Comparison of ENCODE assay signal across 11 cellular contexts in genomic region chr2:176122266-176122632, GRCh38. TPM values are rescaled to one million over a fixed set of nuclear protein-coding genes. Genes with fewer than 3 reads are reported as not detected.
A peak's percentile ranks its signal among the peaks of the same experiment; 100 is the strongest.
DNase-seq lines count a peak whose midpoint lies in the region; ATAC-seq and TF ChIP-seq lines count a peak whose summit lies in the region.
"Had no signal": no experiment of that assay in that cellular context is flagged by ENCODE, and none has a peak within 500 bp of the region (broad histone marks: within the 10 kb centered on the region; RNA-seq: fewer than 3 reads in every experiment).

No MANE protein-coding gene starts in this region.

- peaks cover 11% of the 10 kb centered on the region for H3K4me1 Mint-ChIP-seq in activated naive CD8-positive, alpha-beta T cell treated with anti-CD3 and anti-CD28 coated beads, Interleukin-2, amount 50 U/mL, for 24 hours
- peaks cover 10 to 15% of the 10 kb centered on the region in 2 donors for H3K4me1 Mint-ChIP-seq in stimulated activated naive B cell treated with anti-CD40 and anti-IgM and Interleukin-4, amounts not matched to agents 10 μg/mL and 1 μg/mL and 100 μg/mL, for 72 hours

- H3K4me3 ChIP-seq in PC-9 = no peak overlapping the region

- no peaks in the 10 kb centered on the region for H3K9me3 ChIP-seq in PC-9 (ENCODE audit: insufficient read depth, low read depth)

- no peaks in the 10 kb centered on the region for H3F3A ChIP-seq in PC-9 (ENCODE audit: insufficient read depth, low read depth)

- no peak for ATAC-seq in activated naive CD8-positive, alpha-beta T cell treated with anti-CD3 and anti-CD28 coated beads, Interleukin-2, amount 50 U/mL, for 24 hours
- ATAC-seq in left colon = peak; percentile 40
- ATAC-seq in stimulated activated naive B cell treated with anti-CD40 and anti-IgM and Interleukin-4, amounts not matched to agents 10 μg/mL and 1 μg/mL and 100 μg/mL, for 72 hours (replicated peaks) = no peak
- ATAC-seq in HG02798 (IDR thresholded peaks at IDR 0.05; ENCODE audit: poor library complexity, unreplicated experiment) = no peak
- ATAC-seq: Panc1 had no signal

- no peak overlapping the region for H3K27ac Mint-ChIP-seq in activated naive CD8-positive, alpha-beta T cell treated with anti-CD3 and anti-CD28 coated beads, Interleukin-2, amount 50 U/mL, for 24 hours
- peak overlapping the region; percentile 76 for H3K27ac Mint-ChIP-seq in stimulated activated naive B cell treated with anti-CD40 and anti-IgM and Interleukin-4, amounts not matched to agents 10 μg/mL and 1 μg/mL and 100 μg/mL, for 72 hours
- H3K27ac Mint-ChIP-seq: activated T-helper 2 cell treated with anti-CD3 and anti-CD28 coated beads, Interferon-gamma antibody, Interleukin-2, Interleukin-4, amounts not matched to agents 10 μg/mL and 5 μg/mL and 100 μg/mL, durations not matched to agents 14 hours and 24 hours and 36 hours had no signal

- CTCF ChIA-PET in PC-9 (lab: Charles Lee) = no interaction called here

- peaks cover 8% of the 10 kb centered on the region for H3K9me3 Mint-ChIP-seq in activated naive CD8-positive, alpha-beta T cell treated with anti-CD3 and anti-CD28 coated beads, Interleukin-2, amount 50 U/mL, for 24 hours
- H3K9me3 Mint-ChIP-seq in stimulated activated naive B cell treated with anti-CD40 and anti-IgM and Interleukin-4, amounts not matched to agents 10 μg/mL and 1 μg/mL and 100 μg/mL, for 72 hours = no peaks in the 10 kb centered on the region
- H3K9me3 Mint-ChIP-seq: activated T-helper 2 cell treated with anti-CD3 and anti-CD28 coated beads, Interferon-gamma antibody, Interleukin-2, Interleukin-4, amounts not matched to agents 10 μg/mL and 5 μg/mL and 100 μg/mL, durations not matched to agents 14 hours and 24 hours and 36 hours had no signal

- TF ChIP-seq CTCF in PC-9 (conservative IDR thresholded peaks at IDR 0.05) = no peak

- intact Hi-C loops in left colon (cut with DNase I, micrococcal nuclease) (loop anchor here (10.0 kb wide), 2 partner anchors 523 to 533 kb away; no protein-coding TSS in a partner anchor), PC-9 (cut with micrococcal nuclease; ENCODE audit: unreplicated experiment) (no loop called here)

- peaks cover 4% of the 10 kb centered on the region for H3K36me3 Mint-ChIP-seq in activated naive CD8-positive, alpha-beta T cell treated with anti-CD3 and anti-CD28 coated beads, Interleukin-2, amount 50 U/mL, for 24 hours (ENCODE audit: low read depth)
- H3K36me3 Mint-ChIP-seq in stimulated activated naive B cell treated with anti-CD40 and anti-IgM and Interleukin-4, amounts not matched to agents 10 μg/mL and 1 μg/mL and 100 μg/mL, for 72 hours = peaks cover 0 to 2% of the 10 kb centered on the region in 2 donors

- no peak overlapping the region for H3K27ac ChIP-seq in PC-9
- H3K27ac ChIP-seq: 22Rv1 had no signal

- no peaks in the 10 kb centered on the region for H4K20me1 ChIP-seq in PC-9 (ENCODE audit: insufficient read depth)

- H3K36me3 ChIP-seq in PC-9 (ENCODE audit: low read depth) = no peaks in the 10 kb centered on the region

- H3K4me2 ChIP-seq in PC-9 = no peak overlapping the region

- H3K27me3 Mint-ChIP-seq in activated naive CD8-positive, alpha-beta T cell treated with anti-CD3 and anti-CD28 coated beads, Interleukin-2, amount 50 U/mL, for 24 hours = peaks cover 84% of the 10 kb centered on the region
- H3K27me3 Mint-ChIP-seq in stimulated activated naive B cell treated with anti-CD40 and anti-IgM and Interleukin-4, amounts not matched to agents 10 μg/mL and 1 μg/mL and 100 μg/mL, for 72 hours = peaks cover 76% of the 10 kb centered on the region in 2 donors

- no peaks in the 10 kb centered on the region for H3K4me1 ChIP-seq in PC-9 (replicated peaks; ENCODE audit: insufficient read depth)

- DNase-seq in DMS79 (lab: John Stamatoyannopoulos, UW) (peak; percentile 34), DMS79 treated with DMSO at 0.1 percent for 48 hours (lab: John Stamatoyannopoulos, UW) (no peak), left colon (no peak), NCI-H146 treated with DMSO at 0.1 percent for 48 hours (lab: John Stamatoyannopoulos, UW; ENCODE audit: unreplicated experiment) (no peak), PC-9 (no peak)
- DNase-seq in activated naive CD8-positive, alpha-beta T cell treated with anti-CD3 and anti-CD28 coated beads, Interleukin-2, amount 50 U/mL, for 24 hours = no peak
- DNase-seq in stimulated activated naive B cell treated with anti-CD40 and anti-IgM and Interleukin-4, amounts not matched to agents 10 μg/mL and 1 μg/mL and 100 μg/mL, for 72 hours = no peak

- H2AFZ ChIP-seq in PC-9 = no peak overlapping the region

- H3K4me3 Mint-ChIP-seq in activated naive CD8-positive, alpha-beta T cell treated with anti-CD3 and anti-CD28 coated beads, Interleukin-2, amount 50 U/mL, for 24 hours = peak overlapping the region; percentile 26
- H3K4me3 Mint-ChIP-seq in stimulated activated naive B cell treated with anti-CD40 and anti-IgM and Interleukin-4, amounts not matched to agents 10 μg/mL and 1 μg/mL and 100 μg/mL, for 72 hours = peak overlapping the region; percentile 67 to 70

- POLR2A ChIA-PET in PC-9 (lab: Charles Lee; ENCODE audit: unreplicated experiment) = no interaction called here

- H3K79me2 ChIP-seq in PC-9 (ENCODE audit: low read depth) = no peaks in the 10 kb centered on the region

- no peaks in the 10 kb centered on the region for H3K9me2 ChIP-seq in PC-9 (ENCODE audit: insufficient read depth)

- no TSS peak for BruUV-seq in PC-9 (replicated peaks; lab: Mats Ljungman, UMichigan)

- peaks cover 66% of the 10 kb centered on the region for H3K27me3 ChIP-seq in PC-9 (ENCODE audit: insufficient read depth, low read depth)

RNA-seq across cellular contexts. Expression of gene HOXD9, which starts 0.3 kb away (rescaled TPM):
- total RNA-seq in left colon (1 to 10 TPM; 1.4 to 5.8 TPM), PC-9 (2021) (not detected in 2 replicates)
- total RNA-seq: activated T-helper 2 cell treated with anti-CD3 and anti-CD28 coated beads, Interferon-gamma antibody, Interleukin-2, Interleukin-4, amounts not matched to agents 10 μg/mL and 5 μg/mL and 100 μg/mL, durations not matched to agents 14 hours and 24 hours and 36 hours had no signal

RNA-seq across cellular contexts. Expression of gene HOXD10, which starts 5.7 kb away (rescaled TPM):
- total RNA-seq in left colon = 10 to 100 TPM in 1 of 2 donors, 1 to 10 TPM in 1; 1.0 to 14.8 TPM
- not detected in 2 replicates for total RNA-seq in PC-9 (2021)
- total RNA-seq: activated T-helper 2 cell treated with anti-CD3 and anti-CD28 coated beads, Interferon-gamma antibody, Interleukin-2, Interleukin-4, amounts not matched to agents 10 μg/mL and 5 μg/mL and 100 μg/mL, durations not matched to agents 14 hours and 24 hours and 36 hours had no signal

RNA-seq across cellular contexts. Expression of gene HOXD8, which starts 7.3 kb away (rescaled TPM):
- 1 to 10 TPM; 6.2 to 9.8 TPM for total RNA-seq in left colon
- 0.39 and 0.50 TPM in 2 replicates for total RNA-seq in PC-9 (2021)
- total RNA-seq: activated T-helper 2 cell treated with anti-CD3 and anti-CD28 coated beads, Interferon-gamma antibody, Interleukin-2, Interleukin-4, amounts not matched to agents 10 μg/mL and 5 μg/mL and 100 μg/mL, durations not matched to agents 14 hours and 24 hours and 36 hours had no signal

RNA-seq across cellular contexts. Expression of gene HOXD11, which starts 15.2 kb away (rescaled TPM):
- 1 to 10 TPM in 1 of 2 donors, under 1 TPM in 1; 0.37 to 4.2 TPM for total RNA-seq in left colon
- not detected in 2 replicates for total RNA-seq in PC-9 (2021)
- total RNA-seq: activated T-helper 2 cell treated with anti-CD3 and anti-CD28 coated beads, Interferon-gamma antibody, Interleukin-2, Interleukin-4, amounts not matched to agents 10 μg/mL and 5 μg/mL and 100 μg/mL, durations not matched to agents 14 hours and 24 hours and 36 hours had no signal

RNA-seq across cellular contexts. Expression of gene HOXD12, which starts 22.7 kb away (rescaled TPM):
- total RNA-seq in left colon (not detected), PC-9 (2021) (not detected in 2 replicates)
- total RNA-seq: activated T-helper 2 cell treated with anti-CD3 and anti-CD28 coated beads, Interferon-gamma antibody, Interleukin-2, Interleukin-4, amounts not matched to agents 10 μg/mL and 5 μg/mL and 100 μg/mL, durations not matched to agents 14 hours and 24 hours and 36 hours had no signal
